In the genomic region with DNA sequence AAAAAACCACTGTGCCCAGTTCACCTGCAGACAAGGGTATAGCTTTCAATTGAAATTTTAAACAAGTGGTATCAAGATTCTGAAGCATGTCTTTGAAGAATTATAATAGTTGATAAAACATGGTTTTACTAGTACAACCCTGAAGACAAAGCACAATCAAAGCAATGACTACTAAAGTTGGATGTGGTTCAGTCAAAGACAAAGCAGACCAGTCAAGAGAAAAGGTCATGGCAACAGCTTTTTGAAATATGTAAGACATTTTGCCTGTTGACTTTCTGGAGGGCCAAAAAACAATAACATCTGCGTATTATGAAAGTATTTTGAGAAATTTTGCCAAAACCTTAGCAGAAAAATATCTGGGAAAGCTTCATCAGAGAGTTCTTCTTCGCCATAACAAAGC, we compare ENCODE assay signal across 31 cellular contexts.
"Had no signal": no experiment of that assay in that cellular context is flagged by ENCODE, and none has a peak within 500 bp of the region (broad histone marks: within the 10 kb centered on the region; RNA-seq: fewer than 3 reads in every experiment).

No MANE protein-coding gene starts in this region.

- H3K9ac ChIP-seq: neural progenitor cell, parathyroid adenoma had no signal

- H3K36me3 ChIP-seq: neural progenitor cell, ovary, right lobe of liver, spleen, suprapubic skin, tibial artery, transverse colon, upper lobe of right lung had no signal

- H3K4me1 Mint-ChIP-seq: natural killer cell; nephron; neural progenitor cell; stimulated activated memory B cell treated with anti-CD40 and anti-IgM and Interleukin-4, amounts not matched to agents 10 μg/mL and 1 μg/mL and 100 μg/mL, for 72 hours; stimulated activated naive CD8-positive, alpha-beta T cell treated with anti-CD3 and anti-CD28 coated beads, Interleukin-15, amount 100 ng/mL, for 72 hours had no signal

- H3K79me2 ChIP-seq: parathyroid adenoma had no signal

- H3K27me3 ChIP-seq: neural progenitor cell, ovary, right lobe of liver, spleen, suprapubic skin, testis, tibial artery, transverse colon, upper lobe of right lung, uterus had no signal

- H2AFZ ChIP-seq: neural progenitor cell, parathyroid adenoma had no signal

- H3K27me3 Mint-ChIP-seq: progenitor cell of endocrine pancreas; stimulated activated memory B cell treated with anti-CD40 and anti-IgM and Interleukin-4, amounts not matched to agents 10 μg/mL and 1 μg/mL and 100 μg/mL, for 72 hours; stimulated activated naive CD8-positive, alpha-beta T cell treated with anti-CD3 and anti-CD28 coated beads, Interleukin-15, amount 100 ng/mL, for 72 hours; type B pancreatic cell had no signal

- H3K9me3 Mint-ChIP-seq: type B pancreatic cell had no signal

- H3K4me1 ChIP-seq: neural progenitor cell, parathyroid adenoma, psoas muscle, right lobe of liver, spleen, suprapubic skin, tibial artery, transverse colon, upper lobe of right lung, uterus had no signal

- ATAC-seq: natural killer cell; psoas muscle; right cardiac atrium; right lobe of liver; stimulated activated memory B cell treated with anti-CD40 and anti-IgM and Interleukin-4, amounts not matched to agents 10 μg/mL and 1 μg/mL and 100 μg/mL, for 72 hours; stimulated activated naive CD8-positive, alpha-beta T cell treated with anti-CD3 and anti-CD28 coated beads, Interleukin-15, amount 100 ng/mL, for 72 hours; stimulated activated naive CD8-positive, alpha-beta T cell treated with anti-CD3 and anti-CD28 coated beads, Interleukin-15, Interleukin-2, amounts not matched to agents 100 U/mL and 50 U/mL, for 24 hours; upper lobe of right lung had no signal

- DNase-seq: natural killer cell; occipital lobe; ovary; posterior cingulate gyrus; psoas muscle; right cardiac atrium; right lobe of liver; spleen; stimulated activated CD4-positive, alpha-beta T cell treated with anti-CD3 and anti-CD28 coated beads, Interleukin-12 subunit alpha, Interleukin-12 subunit beta, amount 100 ng/mL, for 4 hours; stimulated activated CD4-positive, alpha-beta T cell treated with anti-CD3 and anti-CD28 coated beads, Interleukin-1b, Interleukin-23, amount 100 ng/mL, for 48 hours; stimulated activated CD4-positive, alpha-beta T cell treated with anti-CD3 and anti-CD28 coated beads, Interleukin-4, amount 100 ng/mL, for 1 hour; stimulated activated CD4-positive, alpha-beta T cell treated with anti-CD3 and anti-CD28 coated beads, Interleukin-4, amount 100 ng/mL, for 4 hours; stimulated activated CD8-positive, alpha-beta memory T cell treated with anti-CD3 and anti-CD28 coated beads, Interleukin-4, amount 100 ng/mL, for 48 hours; stimulated activated naive CD4-positive, alpha-beta T cell; stimulated activated naive CD8-positive, alpha-beta T cell treated with anti-CD3 and anti-CD28 coated beads, Interleukin-15, amount 100 ng/mL, for 72 hours; stimulated activated naive CD8-positive, alpha-beta T cell treated with anti-CD3 and anti-CD28 coated beads, Interleukin-15, Interleukin-2, amounts not matched to agents 100 U/mL and 50 U/mL, for 24 hours; substantia nigra; testis; tibial artery; transverse colon; upper lobe of right lung; uterus had no signal

- H3K4me3 Mint-ChIP-seq: natural killer cell; nephron; neural progenitor cell; stimulated activated memory B cell treated with anti-CD40 and anti-IgM and Interleukin-4, amounts not matched to agents 10 μg/mL and 1 μg/mL and 100 μg/mL, for 72 hours; stimulated activated naive CD8-positive, alpha-beta T cell treated with anti-CD3 and anti-CD28 coated beads, Interleukin-15, amount 100 ng/mL, for 72 hours; type B pancreatic cell had no signal

- H3K9me3 ChIP-seq: ovary, psoas muscle, right lobe of liver, testis, upper lobe of right lung, uterus had no signal

- H3K4me3 ChIP-seq: neural progenitor cell, ovary, psoas muscle, right lobe of liver, skin epidermis, smooth muscle cell, spleen, suprapubic skin, testis, tibial artery, transverse colon, upper lobe of right lung, uterus had no signal

- H3K4me2 ChIP-seq: neural progenitor cell, smooth muscle cell had no signal

- H3K27ac ChIP-seq: neural progenitor cell, ovary, parathyroid adenoma, psoas muscle, right lobe of liver, skin epidermis, spleen, suprapubic skin, testis, tibial artery, transverse colon, upper lobe of right lung, uterus had no signal

- H3K27ac Mint-ChIP-seq: natural killer cell; nephron; neural progenitor cell; progenitor cell of endocrine pancreas; stimulated activated memory B cell treated with anti-CD40 and anti-IgM and Interleukin-4, amounts not matched to agents 10 μg/mL and 1 μg/mL and 100 μg/mL, for 72 hours; stimulated activated naive CD8-positive, alpha-beta T cell treated with anti-CD3 and anti-CD28 coated beads, Interleukin-15, amount 100 ng/mL, for 72 hours; type B pancreatic cell had no signal

- H3K36me3 Mint-ChIP-seq: natural killer cell; neural progenitor cell; stimulated activated memory B cell treated with anti-CD40 and anti-IgM and Interleukin-4, amounts not matched to agents 10 μg/mL and 1 μg/mL and 100 μg/mL, for 72 hours; type B pancreatic cell had no signal
